ENCODE assay signal across 16 cellular contexts in the genomic region with DNA sequence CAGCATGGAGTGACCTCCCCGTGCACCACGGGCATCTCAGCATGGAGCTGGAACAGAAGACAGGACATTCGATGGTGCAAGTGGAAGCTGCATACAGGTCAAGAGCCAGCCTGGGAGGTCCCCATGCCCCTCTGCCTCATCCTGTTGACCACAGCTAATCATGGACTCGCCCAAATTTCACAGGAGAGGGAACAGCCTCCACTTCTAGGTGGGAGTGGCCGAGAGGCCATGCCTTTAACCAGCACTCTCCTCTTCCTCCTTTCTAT. TPM values are rescaled to one million over a fixed set of nuclear protein-coding genes. Genes with fewer than 3 reads are reported as not detected.
"Had no signal": no experiment of that assay in that cellular context is flagged by ENCODE, and none has a peak within 500 bp of the region (broad histone marks: within the 10 kb centered on the region; RNA-seq: fewer than 3 reads in every experiment).

No MANE protein-coding gene starts in this region.

- H3K9me3 ChIP-seq: tibial nerve had no signal

- DNase-seq: activated CD4-positive, alpha-beta T cell treated with anti-CD3 and anti-CD28 coated beads, Interleukin-2, amount 10 ng/mL, durations not matched to agents 24 days and 14 days; activated CD4-positive, CD25-positive, alpha-beta regulatory T cell; activated CD8-positive, alpha-beta memory T cell treated with anti-CD3 and anti-CD28 coated beads, Interleukin-2, amount 50 U/mL, for 48 hours; activated gamma-delta T cell; activated T-cell treated with anti-CD3 and anti-CD28 coated beads, Interleukin-2, amount 50 U/mL, for 72 hours; dorsolateral prefrontal cortex; erythroblast; mesendoderm; retina had no signal

- H3K27me3 ChIP-seq: cardiac muscle cell, dorsolateral prefrontal cortex, hepatocyte, tibial nerve had no signal

- H3K27ac ChIP-seq: cardiac muscle cell, dorsolateral prefrontal cortex, hepatocyte, parathyroid adenoma had no signal

- H3K9ac ChIP-seq: parathyroid adenoma had no signal

- H3K36me3 ChIP-seq: cardiac muscle cell, tibial nerve had no signal

- H3K4me3 ChIP-seq: cardiac muscle cell, dorsolateral prefrontal cortex, hepatocyte, tibial nerve had no signal

RNA-seq across cellular contexts. Expression of gene SLC47A2, which starts 3.8 kb away (rescaled TPM):
- total RNA-seq: activated CD4-positive, alpha-beta T cell treated with anti-CD3 and anti-CD28 coated beads, Interleukin-2, amount 10 ng/mL, durations not matched to agents 24 days and 14 days; activated naive CD4-positive, alpha-beta T cell treated with anti-CD3 and anti-CD28 coated beads, Interleukin-2, amount 50 U/mL, for 72 hours; activated T-cell treated with anti-CD3 and anti-CD28 coated beads, Interleukin-2, amount 50 U/mL, for 72 hours; liver; T-helper 2 cell treated with Interferon-gamma antibody and Interleukin-4, amounts not matched to agents 100 ng/mL and 5 ng/mL, for 36 hours; tibial nerve had no signal

RNA-seq across cellular contexts. Expression of gene ALDH3A1, which starts 28.0 kb away (rescaled TPM):
- total RNA-seq: activated CD4-positive, alpha-beta T cell treated with anti-CD3 and anti-CD28 coated beads, Interleukin-2, amount 10 ng/mL, durations not matched to agents 24 days and 14 days; cardiac muscle cell; T-helper 2 cell treated with Interferon-gamma antibody and Interleukin-4, amounts not matched to agents 100 ng/mL and 5 ng/mL, for 36 hours had no signal
